15 cellular contexts compared by ENCODE assay signal in genomic region chr15:89794627-89795241, GRCh38. TPM values are rescaled to one million over a fixed set of nuclear protein-coding genes. Genes with fewer than 3 reads are reported as not detected.
DNase-seq lines count a peak whose midpoint lies in the region; ATAC-seq, FAIRE-seq and TF ChIP-seq lines count a peak whose summit lies in the region.
"Had no signal": no experiment of that assay in that cellular context is flagged by ENCODE, and none has a peak within 500 bp of the region (broad histone marks: within the 10 kb centered on the region; RNA-seq: fewer than 3 reads in every experiment).

No MANE protein-coding gene starts in this region.

- no peak overlapping the region for H3K4me3 ChIP-seq in K562
- H3K4me3 ChIP-seq in left ventricle myocardium inferior = no peak overlapping the region
- H3K4me3 ChIP-seq in small intestine (ENCODE audit: low read depth in 1 of 2, low read length in 2 of 2) = peak overlapping the region in 1 of 2 donors; percentile 10

- no peaks in the 10 kb centered on the region for H3K79me2 ChIP-seq in K562 (ENCODE audit: control insufficient read depth, insufficient read depth, low read length)

- peak; percentile 14 for DNase-seq in DMS79 treated with DMSO at 0.1 percent for 48 hours (lab: John Stamatoyannopoulos, UW)
- DNase-seq in DMS79 (lab: John Stamatoyannopoulos, UW) = no peak
- no peak for DNase-seq in K562 (ENCODE audit: extremely low read depth in 1 of 4, low spot score in 3 of 4)
- DNase-seq in left ventricle myocardium inferior = no peak
- DNase-seq in small intestine = peak; percentile 27
- DNase-seq in activated T-cell treated with anti-CD3 and anti-CD28 coated beads for 4 hours = no peak
- DNase-seq: activated CD8-positive, alpha-beta T cell treated with anti-CD3 and anti-CD28 coated beads, Interleukin-2, amount 10 ng/mL, durations not matched to agents 7 days and 5 days; activated naive CD4-positive, alpha-beta T cell treated with anti-CD3 and anti-CD28 coated beads, Interleukin-2, amount 50 U/mL, for 16 hours; nephron progenitor cell; stimulated activated naive CD4-positive, alpha-beta T cell had no signal

- FAIRE-seq in K562 (lab: Jason Lieb, UNC) (no peak), small intestine (lab: Jason Lieb, UNC) (no peak)

- H3K27me3 ChIP-seq in K562 (ENCODE audit: control insufficient read depth in 2 of 2, insufficient read depth in 2 of 2, low read length in 2 of 2) = peaks cover 0 to 7% of the 10 kb centered on the region in 2 experiments; a peak in 1 of 5 replicates
- no peaks in the 10 kb centered on the region for H3K27me3 ChIP-seq in left ventricle myocardium inferior (ENCODE audit: low read depth)
- no peaks in the 10 kb centered on the region for H3K27me3 ChIP-seq in small intestine (ENCODE audit: control insufficient read depth in 2 of 2, insufficient read depth in 2 of 2, low read length in 2 of 2)

- no peak for TF ChIP-seq RAD21 in K562 (CRISPR knock-in tag; conservative IDR thresholded peaks at IDR 0.05 in 1 of 2, IDR thresholded peaks at IDR 0.05 in 1 of 2)

- H2AFZ ChIP-seq in K562 (ENCODE audit: low read depth, low read length) = no peak overlapping the region

- POLR2A ChIA-PET in K562 (lab: Yijun Ruan, JAX) = interaction anchor here (0.6 to 2.0 kb wide), 4 partner anchors 9 to 121 kb away, joined by 3 to 4 read pairs (median 4); no protein-coding TSS in a partner anchor

- CTCF ChIA-PET in K562 (lab: Yijun Ruan, JAX; ENCODE audit: low intra/inter-chr PET ratio) = no interaction called here

- BruUV-seq in K562 (replicated peaks; lab: Mats Ljungman, UMichigan) = no TSS peak

- H3K9ac ChIP-seq in K562 (ENCODE audit: insufficient read depth in 1 of 2, low read depth in 2 of 2, low read length in 2 of 2) = no peak overlapping the region

- H3K36me3 ChIP-seq in K562 (ENCODE audit: control insufficient read depth, insufficient read depth, low read length) = no peaks in the 10 kb centered on the region
- peaks cover 12% of the 10 kb centered on the region for H3K36me3 ChIP-seq in left ventricle myocardium inferior
- H3K36me3 ChIP-seq in small intestine (ENCODE audit: control insufficient read depth in 2 of 2, insufficient read depth in 2 of 2, low read length in 2 of 2) = peaks cover 2 to 34% of the 10 kb centered on the region in 2 donors

- 12% methylated on average over 5 of the region's 5 CpGs for WGBS in K562 (ENCODE audit: insufficient coverage, low coverage, missing lambda C conversion rate)
- WGBS in small intestine, 3 donors = 30 to 44% (median 37%) methylated on average over 5 of the region's 5 CpGs

- no peaks in the 10 kb centered on the region for H3K9me1 ChIP-seq in K562 (ENCODE audit: control insufficient read depth, insufficient read depth, low read length)

- H3K27ac ChIP-seq in K562 (ENCODE audit: extremely low read depth, low read depth, low read length) (no peak overlapping the region), left ventricle myocardium inferior (replicated peaks) (peak overlapping the region; percentile 16), small intestine (ENCODE audit: low read depth in 1 of 2, low read length in 1 of 2) (peak overlapping the region in 1 of 2 donors; percentile 49)
- H3K27ac ChIP-seq: 22Rv1 had no signal

- no peak for TF ChIP-seq EP300 in K562 (IDR thresholded peaks at IDR 0.05; ENCODE audit: low read length)

- in situ Hi-C loops in K562 (cut with MboI) = no loop called here

- no peaks in the 10 kb centered on the region for H4K20me1 ChIP-seq in K562 (replicated peaks; ENCODE audit: control insufficient read depth, insufficient read depth, low read length)

- H3K9me3 ChIP-seq in K562 (replicated peaks; ENCODE audit: control insufficient read depth, insufficient read depth, low read depth, low read length) = no peaks in the 10 kb centered on the region
- peaks cover 15% of the 10 kb centered on the region for H3K9me3 ChIP-seq in left ventricle myocardium inferior (replicated peaks)
- no peaks in the 10 kb centered on the region for H3K9me3 ChIP-seq in small intestine (ENCODE audit: control insufficient read depth, low read depth)

- ATAC-seq in K562 = no peak
- ATAC-seq in esophagus mucosa = no peak
- ATAC-seq in GM18909 (IDR thresholded peaks at IDR 0.05; ENCODE audit: poor library complexity, unreplicated experiment) = no peak
- ATAC-seq: activated CD8-positive, alpha-beta T cell treated with anti-CD3 and anti-CD28 coated beads, Interleukin-2, amount 10 ng/mL, durations not matched to agents 7 days and 5 days had no signal

- no peak for TF ChIP-seq POLR2A in K562 (conservative IDR thresholded peaks at IDR 0.05)

- no peak overlapping the region for H3K4me2 ChIP-seq in K562 (ENCODE audit: insufficient read depth, low read length)

- no peak for TF ChIP-seq CTCF in K562 (IDR thresholded peaks at IDR 0.05 in 2 of 3, conservative IDR thresholded peaks at IDR 0.05 in 1 of 3; ENCODE audit: insufficient read depth in 2 of 3, low read depth in 1 of 3, low read length in 3 of 3)
- TF ChIP-seq CTCF in left ventricle myocardium inferior (IDR thresholded peaks at IDR 0.05; ENCODE audit: borderline replicate concordance) = no peak

- intact Hi-C loops in K562 (cut with micrococcal nuclease) (no loop called here), left ventricle myocardium inferior (cut with micrococcal nuclease) (no loop called here)

- H3K4me1 ChIP-seq in K562 (replicated peaks in 1 of 2; ENCODE audit: control insufficient read depth in 2 of 2, insufficient read depth in 2 of 2, low read length in 2 of 2) (peaks cover 0 to 8% of the 10 kb centered on the region in 2 experiments; a peak in 2 of 5 replicates), left ventricle myocardium inferior (peaks cover 16% of the 10 kb centered on the region), small intestine (ENCODE audit: control insufficient read depth in 2 of 2, insufficient read depth in 1 of 2, low read depth in 1 of 2, low read length in 1 of 2) (peaks cover 0 to 3% of the 10 kb centered on the region in 2 donors)

RNA-seq across cellular contexts. Expression of gene MESP2, which starts 18.6 kb away (rescaled TPM):
- total RNA-seq in K562 (2011; cell fraction: chromatin; rRNA removed; ENCODE audit: low replicate concordance) = not detected in 2 replicates
- total RNA-seq in K562 (2011; cell fraction: nucleolus; rRNA removed) = not detected in 2 replicates
- not detected in 2 replicates for total RNA-seq in K562 (2011; cell fraction: nucleoplasm; rRNA removed)
- total RNA-seq in K562 (2014; rRNA removed) = 0.82 and 1.1 TPM in 2 replicates
- total RNA-seq in K562 (2014; rRNA removed; fragmentation: Illumina TruSeq; extraction: Trizol) = 0.41 and 0.51 TPM in 2 replicates
- 0.29 and 0.45 TPM in 2 replicates for total RNA-seq in K562 (2015; rRNA removed; fragmentation: Illumina TruSeq; extraction: Trizol)
- total RNA-seq in K562 (2021) = 0.47 and 0.66 TPM in 2 replicates
- polyA plus RNA-seq in K562 (2011; rRNA removed) = 0.08 and 0.14 TPM in 2 replicates
- 0.18 and 0.22 TPM in 2 replicates for polyA plus RNA-seq in K562 (2011; cell fraction: cytosol; rRNA removed)
- 0.10 and 0.56 TPM in 2 replicates for polyA plus RNA-seq in K562 (2011; cell fraction: nucleus; rRNA removed)
- 0.39 and 0.48 TPM in 2 replicates for polyA plus RNA-seq in K562 (2012)
- 0.55 and 0.70 TPM in 2 replicates for polyA plus RNA-seq in K562 (2014; fragmentation: Illumina TruSeq; extraction: Trizol)
- under 1 TPM; 0.11 to 0.13 TPM for polyA plus RNA-seq in K562 (2014; fragmentation: Nextera tagmentation; extraction: Ambion mirVana)
- 0.37 and 0.47 TPM in 2 replicates for polyA plus RNA-seq in K562 (2014; rRNA removed)
- polyA minus RNA-seq in K562 (2011; rRNA and poly(A)+ RNA removed) = not detected in 2 replicates
- polyA minus RNA-seq in K562 (2011; cell fraction: cytosol; rRNA and poly(A)+ RNA removed) = not detected in 2 replicates
- polyA minus RNA-seq in K562 (2011; cell fraction: nucleus; rRNA and poly(A)+ RNA removed) = not detected in 2 replicates
- total RNA-seq in left ventricle myocardium inferior = 0.27 TPM
- under 1 TPM in 1 of 3 donors, not detected in 2; 0.39 TPM for polyA plus RNA-seq in small intestine
- 0.40 TPM for total RNA-seq in esophagus mucosa
- total RNA-seq: activated CD8-positive, alpha-beta T cell treated with anti-CD3 and anti-CD28 coated beads, Interleukin-2, amount 10 ng/mL, durations not matched to agents 7 days and 5 days; OCI-LY7; T-helper 2 cell treated with Interferon-gamma antibody and Interleukin-4, amounts not matched to agents 100 ng/mL and 5 ng/mL, for 36 hours had no signal

RNA-seq across cellular contexts. Expression of gene ANPEP, which starts 19.9 kb away (rescaled TPM):
- 2.9 and 3.1 TPM in 2 replicates for total RNA-seq in K562 (2011; cell fraction: chromatin; rRNA removed; ENCODE audit: low replicate concordance)
- 1.2 and 1.8 TPM in 2 replicates for total RNA-seq in K562 (2011; cell fraction: nucleolus; rRNA removed)
- 1.5 and 2.5 TPM in 2 replicates for total RNA-seq in K562 (2011; cell fraction: nucleoplasm; rRNA removed)
- 1.0 and 1.8 TPM in 2 replicates for total RNA-seq in K562 (2014; rRNA removed)
- total RNA-seq in K562 (2014; rRNA removed; fragmentation: Illumina TruSeq; extraction: Trizol) = 1.1 and 1.3 TPM in 2 replicates
- total RNA-seq in K562 (2015; rRNA removed; fragmentation: Illumina TruSeq; extraction: Trizol) = 2.5 and 2.6 TPM in 2 replicates
- 4.8 and 5.7 TPM in 2 replicates for total RNA-seq in K562 (2021)
- 0.43 and 2.0 TPM in 2 replicates for polyA plus RNA-seq in K562 (2011; rRNA removed)
- 0.63 and 1.5 TPM in 2 replicates for polyA plus RNA-seq in K562 (2011; cell fraction: cytosol; rRNA removed)
- polyA plus RNA-seq in K562 (2011; cell fraction: nucleus; rRNA removed) = 3.6 and 6.0 TPM in 2 replicates
- 6.6 and 17.5 TPM in 2 replicates for polyA plus RNA-seq in K562 (2012)
- 4.0 and 4.2 TPM in 2 replicates for polyA plus RNA-seq in K562 (2014; fragmentation: Illumina TruSeq; extraction: Trizol)
- under 1 TPM; 0.23 to 0.27 TPM for polyA plus RNA-seq in K562 (2014; fragmentation: Nextera tagmentation; extraction: Ambion mirVana)
- polyA plus RNA-seq in K562 (2014; rRNA removed) = 4.7 and 8.9 TPM in 2 replicates
- 0.30 and 0.67 TPM in 2 replicates for polyA minus RNA-seq in K562 (2011; rRNA and poly(A)+ RNA removed)
- polyA minus RNA-seq in K562 (2011; cell fraction: cytosol; rRNA and poly(A)+ RNA removed) = 0.95 and 3.6 TPM in 2 replicates
- polyA minus RNA-seq in K562 (2011; cell fraction: nucleus; rRNA and poly(A)+ RNA removed) = 0.67 and 0.78 TPM in 2 replicates
- 8.9 TPM for total RNA-seq in left ventricle myocardium inferior
- 1,000 to 10,000 TPM; 1,286 to 3,293 (median 3,150) TPM for polyA plus RNA-seq in small intestine
- 3.1 TPM for total RNA-seq in esophagus mucosa

RNA-seq across cellular contexts. Expression of gene MESP1, which starts 43.7 kb away (rescaled TPM):
- 0.44 and 0.67 TPM in 2 replicates for total RNA-seq in K562 (2011; cell fraction: chromatin; rRNA removed; ENCODE audit: low replicate concordance)
- 1.0 and 1.2 TPM in 2 replicates for total RNA-seq in K562 (2011; cell fraction: nucleolus; rRNA removed)
- 0.44 and 0.46 TPM in 2 replicates for total RNA-seq in K562 (2011; cell fraction: nucleoplasm; rRNA removed)
- 0.36 and 1.0 TPM in 2 replicates for total RNA-seq in K562 (2014; rRNA removed)
- not detected in 2 replicates for total RNA-seq in K562 (2014; rRNA removed; fragmentation: Illumina TruSeq; extraction: Trizol)
- total RNA-seq in K562 (2015; rRNA removed; fragmentation: Illumina TruSeq; extraction: Trizol) = 0.14 and 0.49 TPM in 2 replicates
- total RNA-seq in K562 (2021) = 1.1 and 1.6 TPM in 2 replicates
- 0.14 and 0.29 TPM in 2 replicates for polyA plus RNA-seq in K562 (2011; rRNA removed)
- 0.12 and 0.75 TPM in 2 replicates for polyA plus RNA-seq in K562 (2011; cell fraction: cytosol; rRNA removed)
- 0.11 and 0.44 TPM in 2 replicates for polyA plus RNA-seq in K562 (2011; cell fraction: nucleus; rRNA removed)
- polyA plus RNA-seq in K562 (2012) = 0.68 and 1.4 TPM in 2 replicates
- polyA plus RNA-seq in K562 (2014; fragmentation: Illumina TruSeq; extraction: Trizol) = not detected in 2 replicates
- not detected for polyA plus RNA-seq in K562 (2014; fragmentation: Nextera tagmentation; extraction: Ambion mirVana)
- polyA plus RNA-seq in K562 (2014; rRNA removed) = 0.52 and 0.78 TPM in 2 replicates
- 0.07 and 0.15 TPM in 2 replicates for polyA minus RNA-seq in K562 (2011; rRNA and poly(A)+ RNA removed)
- 2.5 TPM in 1 of 2 replicates, not detected in the other for polyA minus RNA-seq in K562 (2011; cell fraction: cytosol; rRNA and poly(A)+ RNA removed)
- polyA minus RNA-seq in K562 (2011; cell fraction: nucleus; rRNA and poly(A)+ RNA removed) = 0.33 and 0.54 TPM in 2 replicates
- 8.4 TPM for total RNA-seq in left ventricle myocardium inferior
- 1 to 10 TPM in 1 of 3 donors, under 1 TPM in 1, not detected in 1; 0.97 to 1.1 TPM for polyA plus RNA-seq in small intestine
- total RNA-seq in esophagus mucosa = 0.44 TPM

Comparison
In these comparisons a context has a peak if more than half of its experiments do, and no peak if none do; other contexts are left out.
1. DNase-seq: peak in DMS79 treated with DMSO at 0.1 percent for 48 hours (single experiment) and small intestine (single experiment); none in DMS79 (single experiment), K562 (0 of 4), left ventricle myocardium inferior (single experiment) and activated T-cell treated with anti-CD3 and anti-CD28 coated beads for 4 hours (single experiment).